ENCODE assay signal across 8 cellular contexts in genomic region chr2:231706731-231707624, GRCh38. TPM values are rescaled to one million over a fixed set of nuclear protein-coding genes. Genes with fewer than 3 reads are reported as not detected.
DNase-seq lines count a peak whose midpoint lies in the region; ATAC-seq and TF ChIP-seq lines count a peak whose summit lies in the region.

No MANE protein-coding gene starts in this region.

- H3K4me1 Mint-ChIP-seq in endothelial cell (ENCODE audit: unreplicated experiment), result peaks cover 26% of the 10 kb centered on the region

- TF ChIP-seq CTCF in endothelial cell (IDR thresholded peaks at IDR 0.05; ENCODE audit: unreplicated experiment), result peak; percentile 93

- peaks cover 8% of the 10 kb centered on the region for H3K36me3 Mint-ChIP-seq in endothelial cell (ENCODE audit: low read depth, unreplicated experiment)

- no peaks in the 10 kb centered on the region for H3K9me3 Mint-ChIP-seq in endothelial cell (ENCODE audit: unreplicated experiment)

- H3K27ac Mint-ChIP-seq in endothelial cell (ENCODE audit: unreplicated experiment), result peak overlapping the region; percentile 100

- H3K27me3 Mint-ChIP-seq in endothelial cell (ENCODE audit: unreplicated experiment), result peaks cover 29% of the 10 kb centered on the region

- peak; percentile 36 for ATAC-seq in GM21381 (IDR thresholded peaks at IDR 0.05; ENCODE audit: unreplicated experiment)

- DNase-seq in D341Med (ENCODE audit: low spot score), result peak; percentile 86
- DNase-seq in HUDEP-2 (lab: John Stamatoyannopoulos, UW; ENCODE audit: unreplicated experiment in 76 of 76), result peak; percentile 38 to 98 (median 95)
- peak; percentile 96 for DNase-seq in NOMO-1 treated with dmso at 0.1 percent for 144 hours (lab: John Stamatoyannopoulos, UW; ENCODE audit: unreplicated experiment)
- DNase-seq in activated CD8-positive, alpha-beta memory T cell treated with anti-CD3 and anti-CD28 coated beads, Interleukin-2, amount 50 U/mL, for 4 hours, result peak; percentile 97
- peak; percentile 99 for DNase-seq in endothelial cell (ENCODE audit: low spot score)
- peak; percentile 99 for DNase-seq in midbrain (lab: John Stamatoyannopoulos, UW)
- peak; percentile 94 for DNase-seq in stimulated activated CD8-positive, alpha-beta memory T cell treated with anti-CD3 and anti-CD28 coated beads, Interleukin-2, amount 100 ng/mL, for 1 hour (ENCODE audit: low read depth in 2 of 2)

- peak overlapping the region; percentile 96 for H3K4me3 Mint-ChIP-seq in endothelial cell (ENCODE audit: unreplicated experiment)

RNA-seq across cellular contexts. Expression of gene PTMA, which starts 1.3 kb away (rescaled TPM):
- 592 TPM for total RNA-seq in endothelial cell (ENCODE audit: unreplicated experiment)

Comparison
In these comparisons a context has a peak if more than half of its experiments do, and no peak if none do; other contexts are left out.
1. Peak in every context shown above with its lines: DNase-seq and ATAC-seq.